In genomic region chr9:105198763-105199339, GRCh38 we compare ENCODE assay signal across 27 cellular contexts.
DNase-seq lines count a peak whose midpoint lies in the region; ATAC-seq lines count a peak whose summit lies in the region.
"Had no signal": no experiment of that assay in that cellular context is flagged by ENCODE, and none has a peak within 500 bp of the region (broad histone marks: within the 10 kb centered on the region; RNA-seq: fewer than 3 reads in every experiment).

No MANE protein-coding gene starts in this region.

- ATAC-seq in GM18873 (IDR thresholded peaks at IDR 0.05; ENCODE audit: low FRiP score, unreplicated experiment) (no peak), HG03045 (IDR thresholded peaks at IDR 0.05; ENCODE audit: unreplicated experiment) (no peak)
- ATAC-seq: Right ventricle myocardium inferior had no signal

- DNase-seq in NOMO-1 treated with DMSO at 0.1 percent for 48 hours (lab: John Stamatoyannopoulos, UW; ENCODE audit: unreplicated experiment): peak; percentile 41
- DNase-seq in NOMO-1 treated with dmso at 0.1 percent for 144 hours (lab: John Stamatoyannopoulos, UW; ENCODE audit: unreplicated experiment): no peak
- peak; percentile 80 for DNase-seq in MV-4-11 (lab: John Stamatoyannopoulos, UW)
- DNase-seq in left kidney (ENCODE audit: low read depth, low spot score): peak; percentile 26
- DNase-seq in germinal center (ENCODE audit: low spot score): no peak
- DNase-seq: 8988T; ACHN; CD4-positive, alpha-beta T cell; COR-L47; DMS53; GM23248; H9; HFFc6; MG63; NCI-H1092 treated with DMSO at 0.1 percent for 48 hours; NCI-H1436; NCI-H187; NCI-H2081 treated with DMSO at 0.1 percent for 48 hours; NCI-H2171; NCI-H226; NCI-H510A; NCI-H69; PC-9; SJCRH30 had no signal

Comparison
In these comparisons a context has a peak if more than half of its experiments do, and no peak if none do; other contexts are left out.
1. DNase-seq: peak in NOMO-1 treated with DMSO at 0.1 percent for 48 hours (single experiment), MV-4-11 (single experiment) and left kidney (single experiment); none in NOMO-1 treated with dmso at 0.1 percent for 144 hours (single experiment) and germinal center (single experiment).